Comparison of ENCODE assay signal across 1 cellular context in genomic region chr2:132581917-132582316, GRCh38.
TF ChIP-seq lines count a peak whose summit lies in the region.

No MANE protein-coding gene starts in this region.

TF ChIP-seq in WTC11, 78 proteins besides CTCF, POLR2A, EP300 and RAD21 (continued from another document):
- TF ChIP-seq ARID4B (CRISPR knock-in tag; IDR thresholded peaks at IDR 0.05; ENCODE audit: borderline replicate concordance) (no peak), FOXK1 (CRISPR knock-in tag; IDR thresholded peaks at IDR 0.05) (no peak), ATF2 (CRISPR knock-in tag; IDR thresholded peaks at IDR 0.05; ENCODE audit: borderline replicate concordance, low read depth) (no peak), KAT7 (CRISPR knock-in tag; IDR thresholded peaks at IDR 0.05; ENCODE audit: borderline replicate concordance) (no peak), RELA (CRISPR knock-in tag; IDR thresholded peaks at IDR 0.05; ENCODE audit: borderline replicate concordance) (no peak), NFATC4 (CRISPR knock-in tag; IDR thresholded peaks at IDR 0.05) (no peak), GRHL2 (CRISPR knock-in tag; IDR thresholded peaks at IDR 0.05; ENCODE audit: insufficient replicate concordance, severe bottlenecking) (no peak), NR3C1 (CRISPR knock-in tag; conservative IDR thresholded peaks at IDR 0.05; ENCODE audit: low read depth) (no peak), JUN (CRISPR knock-in tag; IDR thresholded peaks at IDR 0.05) (no peak)
